1 cellular context compared by ENCODE assay signal in genomic region chrX:101639583-101639982, GRCh38.
TF ChIP-seq lines count a peak whose summit lies in the region.

No MANE protein-coding gene starts in this region.

TF ChIP-seq in K562, 482 proteins besides CTCF, POLR2A, EP300 and RAD21:
- no peak for TF ChIP-seq PRDM10 (IDR thresholded peaks at IDR 0.05; ENCODE audit: partially characterized antibody)
- TF ChIP-seq FOXK1 (CRISPR knock-in tag; IDR thresholded peaks at IDR 0.05; ENCODE audit: borderline replicate concordance): no peak
- TF ChIP-seq POLR2B (IDR thresholded peaks at IDR 0.05; ENCODE audit: low read depth, partially characterized antibody): no peak
- no peak for TF ChIP-seq LEF1 (IDR thresholded peaks at IDR 0.05)
- no peak for TF ChIP-seq MAFK (IDR thresholded peaks at IDR 0.05; ENCODE audit: low read length)
- TF ChIP-seq HMGXB4 (CRISPR knock-in tag; IDR thresholded peaks at IDR 0.05): no peak
- no peak for TF ChIP-seq BCOR (IDR thresholded peaks at IDR 0.05)
TF ChIP-seq in K562: peak in this region for 0.
